In genomic region chr17:19338031-19338990, GRCh38 we compare ENCODE assay signal across 9 cellular contexts. TPM values are rescaled to one million over a fixed set of nuclear protein-coding genes. Genes with fewer than 3 reads are reported as not detected.
DNase-seq lines count a peak whose midpoint lies in the region; ATAC-seq and TF ChIP-seq lines count a peak whose summit lies in the region.
"Had no signal": no experiment of that assay in that cellular context is flagged by ENCODE, and none has a peak within 500 bp of the region (broad histone marks: within the 10 kb centered on the region; RNA-seq: fewer than 3 reads in every experiment).

No MANE protein-coding gene starts in this region.

- H3K9me2 ChIP-seq in OCI-LY7 (ENCODE audit: insufficient read depth, low read length): no peaks in the 10 kb centered on the region

- H3K27ac Mint-ChIP-seq in CD14-positive monocyte: no peak overlapping the region
- H3K27ac Mint-ChIP-seq: stimulated activated naive CD8-positive, alpha-beta T cell treated with anti-CD3 and anti-CD28 coated beads, Interleukin-15, Interleukin-2, amounts not matched to agents 100 ng/mL and 50 ng/mL, for 24 hours had no signal

- no peaks in the 10 kb centered on the region for H4K20me1 ChIP-seq in OCI-LY7 (ENCODE audit: insufficient read depth, low read length)

- H3K27me3 Mint-ChIP-seq in CD14-positive monocyte (ENCODE audit: low read depth in 3 of 3): peaks cover 20 to 54% (median 27%) of the 10 kb centered on the region in 3 donors

- no peak overlapping the region for H2AFZ ChIP-seq in OCI-LY7 (ENCODE audit: low read length)

- POLR2A ChIA-PET in OCI-LY7 (lab: Charles Lee): no interaction called here

- H3K36me3 ChIP-seq in OCI-LY7 (ENCODE audit: insufficient read depth, low read length) (no peaks in the 10 kb centered on the region), prostate gland (no peaks in the 10 kb centered on the region)

- TF ChIP-seq CTCF in CD14-positive monocyte (IDR thresholded peaks at IDR 0.05) (peak; percentile 90), OCI-LY7 (conservative IDR thresholded peaks at IDR 0.05; ENCODE audit: low read length) (peak; percentile 85), fibroblast of mammary gland (conservative IDR thresholded peaks at IDR 0.05; ENCODE audit: control insufficient read depth, insufficient read depth, low read depth, low read length) (peak; percentile 46), prostate gland (IDR thresholded peaks at IDR 0.05) (peak; percentile 62 to 86 (median 79))

- intact Hi-C loops in CD14-positive monocyte (cut with micrococcal nuclease): loop anchor here in 1 of 2 donors (5.0 kb wide), 1 partner anchor 41 kb away; no protein-coding TSS in a partner anchor
- intact Hi-C loops in OCI-LY7 (cut with micrococcal nuclease; ENCODE audit: unreplicated experiment): loop anchor here (1.0 kb wide), 2 partner anchors 21 to 109 kb away; no protein-coding TSS in a partner anchor
- intact Hi-C loops in prostate gland (cut with DNase I): no loop called here

- no peaks in the 10 kb centered on the region for H3K27me3 ChIP-seq in prostate gland (replicated peaks; ENCODE audit: insufficient read depth)

- H3K36me3 Mint-ChIP-seq in CD14-positive monocyte: no peaks in the 10 kb centered on the region

- H3K4me1 Mint-ChIP-seq in CD14-positive monocyte: no peaks in the 10 kb centered on the region

- H3K4me1 ChIP-seq in OCI-LY7 (ENCODE audit: insufficient read depth, low read length, poor library complexity, severe bottlenecking): peaks cover 3% of the 10 kb centered on the region
- no peaks in the 10 kb centered on the region for H3K4me1 ChIP-seq in prostate gland (replicated peaks)

- H3K9me3 ChIP-seq in OCI-LY7 (ENCODE audit: low read length) (no peaks in the 10 kb centered on the region), prostate gland (no peaks in the 10 kb centered on the region)

- peak; percentile 75 for DNase-seq in CD14-positive monocyte (ENCODE audit: low spot score)
- DNase-seq in OCI-LY7 (ENCODE audit: low spot score): peak; percentile 81
- DNase-seq in activated T-cell treated with anti-CD3 and anti-CD28 coated beads, Interleukin-2, amount 50 U/mL, for 1 hour: peak; percentile 70
- DNase-seq in fibroblast of mammary gland (ENCODE audit: low read depth): peak; percentile 45
- peak; percentile 75 for DNase-seq in prostate gland (ENCODE audit: low spot score)
- DNase-seq in NCI-H1417 treated with DMSO at 0.1 percent for 48 hours (lab: John Stamatoyannopoulos, UW): no peak

- no peaks in the 10 kb centered on the region for H3K79me2 ChIP-seq in OCI-LY7 (ENCODE audit: insufficient read depth, low read depth, low read length)

- H3K27ac ChIP-seq in OCI-LY7 (ENCODE audit: low read depth, low read length, poor library complexity, severe bottlenecking) (no peak overlapping the region), prostate gland (no peak overlapping the region)

- H3K4me2 ChIP-seq in OCI-LY7 (ENCODE audit: low read length): no peak overlapping the region

- ATAC-seq in GM21737 (IDR thresholded peaks at IDR 0.05; ENCODE audit: unreplicated experiment) (peak; percentile 63), GM21723 (IDR thresholded peaks at IDR 0.05; ENCODE audit: unreplicated experiment) (no peak)

- TF ChIP-seq POLR2A in prostate gland (IDR thresholded peaks at IDR 0.05): no peak

- CTCF ChIA-PET in OCI-LY7 (lab: Charles Lee; ENCODE audit: unreplicated experiment): interaction anchor here (0.5 to 1.1 kb wide), 3 partner anchors 17 to 25 kb away, joined by 3 read pairs; partner anchors contain the start of gene B9D1

- H3K4me3 Mint-ChIP-seq in CD14-positive monocyte: no peak overlapping the region
- H3K4me3 Mint-ChIP-seq: stimulated activated naive CD8-positive, alpha-beta T cell treated with anti-CD3 and anti-CD28 coated beads, Interleukin-15, Interleukin-2, amounts not matched to agents 100 ng/mL and 50 ng/mL, for 24 hours had no signal

- H3K9me3 Mint-ChIP-seq in CD14-positive monocyte: peaks cover 0 to 3% (median 0%) of the 10 kb centered on the region in 7 donors
- H3K9me3 Mint-ChIP-seq: stimulated activated naive CD8-positive, alpha-beta T cell treated with anti-CD3 and anti-CD28 coated beads, Interleukin-15, Interleukin-2, amounts not matched to agents 100 ng/mL and 50 ng/mL, for 24 hours had no signal

- no TSS peak for BruUV-seq in OCI-LY7 (replicated peaks; lab: Mats Ljungman, UMichigan)

- 70% methylated on average over 7 of the region's 7 CpGs for WGBS in prostate gland

- H3K4me3 ChIP-seq in OCI-LY7 (ENCODE audit: low read depth, low read length, poor library complexity, severe bottlenecking): no peak overlapping the region
- no peak overlapping the region for H3K4me3 ChIP-seq in fibroblast of mammary gland (ENCODE audit: control insufficient read depth, low read depth, low read length)
- H3K4me3 ChIP-seq in prostate gland: no peak overlapping the region

RNA-seq across cellular contexts. Expression of gene B9D1, which starts 24.2 kb away (rescaled TPM):
- polyA plus RNA-seq in CD14-positive monocyte: not detected
- total RNA-seq in OCI-LY7 (2014; rRNA removed; shearing (Covaris generic)): 35.8 and 38.1 TPM in 2 replicates
- 21.1 and 24.1 TPM in 2 replicates for total RNA-seq in OCI-LY7 (2022)
- total RNA-seq in prostate gland: 10 to 100 TPM; 15.7 to 28.8 TPM

RNA-seq across cellular contexts. Expression of gene MAPK7, which starts 40.0 kb away (rescaled TPM):
- polyA plus RNA-seq in CD14-positive monocyte: 1 to 10 TPM; 9.3 to 10.0 TPM
- 8.1 and 8.2 TPM in 2 replicates for total RNA-seq in OCI-LY7 (2014; rRNA removed; shearing (Covaris generic))
- total RNA-seq in OCI-LY7 (2022): 16.5 and 19.3 TPM in 2 replicates
- 10 to 100 TPM; 22.3 to 43.1 TPM for total RNA-seq in prostate gland

RNA-seq across cellular contexts. Expression of gene MFAP4, which starts 48.7 kb away (rescaled TPM):
- under 1 TPM; 0.12 to 0.73 TPM for polyA plus RNA-seq in CD14-positive monocyte
- not detected in 2 replicates for total RNA-seq in OCI-LY7 (2014; rRNA removed; shearing (Covaris generic))
- 0.31 and 0.65 TPM in 2 replicates for total RNA-seq in OCI-LY7 (2022)
- total RNA-seq in prostate gland: 100 to 1,000 TPM in 1 of 2 donors, 10 to 100 TPM in 1; 56.1 to 146 TPM

Comparison
In these comparisons a context has a peak if more than half of its experiments do, and no peak if none do; other contexts are left out.
1. RNA of gene MFAP4, which starts 48.7 kb away (total RNA-seq): 56.1 to 146 TPM in prostate gland; 0.31 to 0.65 TPM in OCI-LY7; every median in the first group is over 10 times any median in the second.
2. Peak in every context shown above with its lines, with median percentiles within 50 percentile points of each other: CTCF ChIP-seq.